Comparison of ENCODE assay signal across 11 cellular contexts in the genomic region with DNA sequence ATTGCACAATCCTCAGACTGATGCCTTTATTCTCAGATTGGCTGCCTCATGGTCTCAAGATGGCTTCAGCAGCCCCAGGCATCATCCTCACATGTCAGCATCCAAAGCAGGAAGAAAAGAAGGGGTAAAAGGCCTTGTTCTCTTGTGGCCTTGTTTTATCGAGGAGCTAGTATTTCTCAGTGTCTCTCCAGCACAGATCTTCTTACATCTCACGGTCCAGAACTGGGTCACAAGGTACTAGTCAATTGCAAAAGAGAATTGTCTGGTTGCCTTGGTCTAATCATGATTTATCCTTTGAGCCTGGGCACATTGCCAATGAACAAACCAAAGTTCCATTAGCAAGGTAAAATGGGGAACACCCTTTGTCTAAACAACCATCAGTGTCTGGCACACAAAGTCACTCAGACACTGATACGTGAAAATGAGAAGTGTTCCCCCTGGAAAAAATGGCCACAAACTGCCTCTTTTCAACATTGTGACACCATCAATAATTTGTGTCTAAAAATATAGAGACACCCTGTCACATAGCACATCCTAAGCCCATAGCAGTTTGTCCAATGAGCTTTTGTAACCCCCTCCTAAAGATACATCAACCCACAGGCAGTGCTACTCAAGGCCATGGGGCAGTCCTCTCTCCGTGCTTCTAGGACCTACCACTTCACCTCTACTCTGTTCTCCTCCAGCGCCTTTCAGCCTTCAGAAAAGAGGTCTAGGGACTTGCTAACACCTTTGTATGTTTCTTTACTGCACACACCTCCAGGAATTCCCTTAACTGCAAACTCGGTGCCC.
DNase-seq lines count a peak whose midpoint lies in the region; ATAC-seq lines count a peak whose summit lies in the region.
"Had no signal": no experiment of that assay in that cellular context is flagged by ENCODE, and none has a peak within 500 bp of the region (broad histone marks: within the 10 kb centered on the region; RNA-seq: fewer than 3 reads in every experiment).

No MANE protein-coding gene starts in this region.

- no peak overlapping the region for H3K23ac ChIP-seq in neuronal stem cell (ENCODE audit: low read depth, low read length, poor library complexity)

- H3K4me2 ChIP-seq in neuronal stem cell (ENCODE audit: insufficient read depth, low read length, poor library complexity, severe bottlenecking): no peak overlapping the region
- H3K4me2 ChIP-seq: SK-N-SH had no signal

- H2AK5ac ChIP-seq in neuronal stem cell (ENCODE audit: low read depth, low read length): no peak overlapping the region

- H3K36me3 Mint-ChIP-seq in activated naive CD4-positive, alpha-beta T cell treated with anti-CD3 and anti-CD28 coated beads for 36 hours (ENCODE audit: low read depth): no peaks in the 10 kb centered on the region
- peaks cover 21% of the 10 kb centered on the region for H3K36me3 Mint-ChIP-seq in activated naive CD8-positive, alpha-beta T cell treated with anti-CD3 and anti-CD28 coated beads, Interleukin-2, amount 50 U/mL, for 24 hours (ENCODE audit: low read depth)

- peak; percentile 10 for ATAC-seq in activated naive CD8-positive, alpha-beta T cell treated with anti-CD3 and anti-CD28 coated beads, Interleukin-2, amount 50 U/mL, for 24 hours
- ATAC-seq in GM18511 (IDR thresholded peaks at IDR 0.05; ENCODE audit: unreplicated experiment): no peak

- no peaks in the 10 kb centered on the region for H3K79me1 ChIP-seq in neuronal stem cell (ENCODE audit: low read depth, low read length)

- H3K9ac ChIP-seq in stomach smooth muscle (ENCODE audit: low read length in 2 of 2): no peak overlapping the region
- H3K9ac ChIP-seq in neuronal stem cell (ENCODE audit: low read depth, low read length, poor library complexity): no peak overlapping the region
- H3K9ac ChIP-seq: SK-N-SH had no signal

- H3K4ac ChIP-seq in neuronal stem cell (ENCODE audit: low read length): no peak overlapping the region

- H3K4me3 Mint-ChIP-seq in activated naive CD4-positive, alpha-beta T cell treated with anti-CD3 and anti-CD28 coated beads for 36 hours: no peak overlapping the region
- peak overlapping the region; percentile 17 for H3K4me3 Mint-ChIP-seq in activated naive CD8-positive, alpha-beta T cell treated with anti-CD3 and anti-CD28 coated beads, Interleukin-2, amount 50 U/mL, for 24 hours

- H3K36me3 ChIP-seq in stomach smooth muscle (ENCODE audit: control insufficient read depth in 2 of 2, insufficient read depth in 2 of 2, low read length in 2 of 2): no peaks in the 10 kb centered on the region
- H3K36me3 ChIP-seq in neuronal stem cell (replicated peaks in 1 of 2; ENCODE audit: control insufficient read depth in 2 of 2, insufficient read depth in 2 of 2, low read length in 2 of 2): no peaks in the 10 kb centered on the region
- H3K36me3 ChIP-seq: pancreas had no signal

- DNase-seq in activated naive CD4-positive, alpha-beta T cell treated with anti-CD3 and anti-CD28 coated beads for 36 hours: peak; percentile 27
- no peak for DNase-seq in activated naive CD4-positive, alpha-beta T cell (lab: John Stamatoyannopoulos, UW)
- peak; percentile 59 for DNase-seq in NCI-H2107 (lab: John Stamatoyannopoulos, UW)
- DNase-seq in activated naive CD8-positive, alpha-beta T cell treated with anti-CD3 and anti-CD28 coated beads, Interleukin-2, amount 50 U/mL, for 24 hours: no peak
- no peak for DNase-seq in neuronal stem cell (ENCODE audit: low spot score)
- DNase-seq in effector CD4-positive, alpha-beta T cell: no peak
- DNase-seq: DND-41, pancreas, SK-N-SH had no signal

- no peak overlapping the region for H3K18ac ChIP-seq in neuronal stem cell (ENCODE audit: low read length)

- no peak overlapping the region for H2BK120ac ChIP-seq in neuronal stem cell (ENCODE audit: low read depth, low read length)

- H3K4me1 Mint-ChIP-seq in activated naive CD4-positive, alpha-beta T cell treated with anti-CD3 and anti-CD28 coated beads for 36 hours (ENCODE audit: low read depth): peaks cover 47% of the 10 kb centered on the region
- H3K4me1 Mint-ChIP-seq in activated naive CD8-positive, alpha-beta T cell treated with anti-CD3 and anti-CD28 coated beads, Interleukin-2, amount 50 U/mL, for 24 hours: peaks cover 70% of the 10 kb centered on the region

- peaks cover 0 to 2% of the 10 kb centered on the region in 2 donors for H3K9me3 ChIP-seq in stomach smooth muscle (ENCODE audit: control insufficient read depth in 2 of 2, low read length in 2 of 2)
- H3K9me3 ChIP-seq in neuronal stem cell (replicated peaks in 1 of 2; ENCODE audit: control insufficient read depth in 2 of 2, insufficient read depth in 1 of 2, low read depth in 1 of 2, low read length in 2 of 2): no peaks in the 10 kb centered on the region
- H3K9me3 ChIP-seq: pancreas, SK-N-SH had no signal

- H3K9me3 Mint-ChIP-seq in activated naive CD4-positive, alpha-beta T cell treated with anti-CD3 and anti-CD28 coated beads for 36 hours: no peaks in the 10 kb centered on the region
- no peaks in the 10 kb centered on the region for H3K9me3 Mint-ChIP-seq in activated naive CD8-positive, alpha-beta T cell treated with anti-CD3 and anti-CD28 coated beads, Interleukin-2, amount 50 U/mL, for 24 hours

- intact Hi-C loops in activated naive CD4-positive, alpha-beta T cell treated with anti-CD3 and anti-CD28 coated beads for 36 hours (cut with micrococcal nuclease): no loop called here

- H3K4me1 ChIP-seq in stomach smooth muscle (ENCODE audit: control insufficient read depth, insufficient read depth, low read length): peaks cover 18% of the 10 kb centered on the region
- peaks cover 0 to 4% of the 10 kb centered on the region in 2 donors for H3K4me1 ChIP-seq in neuronal stem cell (ENCODE audit: control insufficient read depth in 2 of 2, insufficient read depth in 1 of 2, low read depth in 1 of 2, low read length in 2 of 2)
- H3K4me1 ChIP-seq: pancreas had no signal

- H3K27ac ChIP-seq in stomach smooth muscle (ENCODE audit: low read length) (peak overlapping the region; percentile 66), neuronal stem cell (replicated peaks; ENCODE audit: low read length) (no peak overlapping the region)

- peaks cover 0 to 6% of the 10 kb centered on the region in 2 donors for H3K27me3 ChIP-seq in stomach smooth muscle (ENCODE audit: control insufficient read depth in 1 of 2, insufficient read depth in 2 of 2, low read length in 2 of 2)
- H3K27me3 ChIP-seq in neuronal stem cell (ENCODE audit: control insufficient read depth in 3 of 3, insufficient read depth in 3 of 3, low read depth in 1 of 3, low read length in 3 of 3): peaks cover 0 to 2% (median 0%) of the 10 kb centered on the region in 3 experiments

- no CpG with 5 or more reads among the region's 6 CpGs for WGBS in neuronal stem cell (ENCODE audit: extremely low coverage in 2 of 2, insufficient read length in 2 of 2, insufficient replicate concordance in 1 of 2), 2 donors

- H4K91ac ChIP-seq in neuronal stem cell (ENCODE audit: low read depth, low read length, poor library complexity): no peak overlapping the region

- no peak overlapping the region for H2BK15ac ChIP-seq in neuronal stem cell (ENCODE audit: low read length)

- CTCF ChIA-PET in activated naive CD4-positive, alpha-beta T cell treated with anti-CD3 and anti-CD28 coated beads for 36 hours (lab: Charles Lee): no interaction called here

- no peak overlapping the region for H2AFZ ChIP-seq in neuronal stem cell (ENCODE audit: low read length)

- H2BK5ac ChIP-seq in neuronal stem cell (ENCODE audit: low read length): no peak overlapping the region

- H3K14ac ChIP-seq in neuronal stem cell (ENCODE audit: low read length): no peak overlapping the region

- H3K4me3 ChIP-seq in stomach smooth muscle (ENCODE audit: low read length in 2 of 2) (no peak overlapping the region), neuronal stem cell (ENCODE audit: low read length in 2 of 2) (no peak overlapping the region)
- H3K4me3 ChIP-seq: pancreas had no signal

- H4K8ac ChIP-seq in neuronal stem cell (ENCODE audit: low read depth, low read length): no peak overlapping the region

- H3K27ac Mint-ChIP-seq in activated naive CD4-positive, alpha-beta T cell treated with anti-CD3 and anti-CD28 coated beads for 36 hours: peak overlapping the region; percentile 77
- peak overlapping the region; percentile 92 for H3K27ac Mint-ChIP-seq in activated naive CD8-positive, alpha-beta T cell treated with anti-CD3 and anti-CD28 coated beads, Interleukin-2, amount 50 U/mL, for 24 hours

- H2BK12ac ChIP-seq in neuronal stem cell (ENCODE audit: low read length): no peak overlapping the region

- no peaks in the 10 kb centered on the region for H3K27me3 Mint-ChIP-seq in activated naive CD4-positive, alpha-beta T cell treated with anti-CD3 and anti-CD28 coated beads for 36 hours (ENCODE audit: low read depth)
- no peaks in the 10 kb centered on the region for H3K27me3 Mint-ChIP-seq in activated naive CD8-positive, alpha-beta T cell treated with anti-CD3 and anti-CD28 coated beads, Interleukin-2, amount 50 U/mL, for 24 hours

Comparison
In these comparisons a context has a peak if more than half of its experiments do, and no peak if none do; other contexts are left out.
1. DNase-seq: peak in activated naive CD4-positive, alpha-beta T cell treated with anti-CD3 and anti-CD28 coated beads for 36 hours (single experiment) and NCI-H2107 (single experiment); none in activated naive CD4-positive, alpha-beta T cell (0 of 4), activated naive CD8-positive, alpha-beta T cell treated with anti-CD3 and anti-CD28 coated beads, Interleukin-2, amount 50 U/mL, for 24 hours (single experiment), neuronal stem cell (single experiment) and effector CD4-positive, alpha-beta T cell (single experiment).